Comparison of ENCODE assay signal across 8 cellular contexts in genomic region chr17:6443692-6444572, GRCh38. TPM values are rescaled to one million over a fixed set of nuclear protein-coding genes. Genes with fewer than 3 reads are reported as not detected.
A peak's percentile ranks its signal among the peaks of the same experiment; 100 is the strongest.
DNase-seq lines count a peak whose midpoint lies in the region; ATAC-seq and TF ChIP-seq lines count a peak whose summit lies in the region.

PIMREG (plus strand) TSS chr17:6444455; CDS start chr17:6445111, 656 bp downstream.

- no peaks in the 10 kb centered on the region for H3K9me3 Mint-ChIP-seq in activated CD8-positive, alpha-beta T cell treated with anti-CD3 and anti-CD28 coated beads, Interleukin-2, amount 10 ng/mL, durations not matched to agents 7 days and 5 days (ENCODE audit: insufficient read depth)

- peaks cover 12% of the 10 kb centered on the region for H3K4me1 Mint-ChIP-seq in activated CD8-positive, alpha-beta T cell treated with anti-CD3 and anti-CD28 coated beads, Interleukin-2, amount 10 ng/mL, durations not matched to agents 7 days and 5 days (ENCODE audit: low read depth)

- DNase-seq in BJ (ENCODE audit: low read depth): peak; percentile 47
- DNase-seq in NCI-H748 (lab: John Stamatoyannopoulos, UW; ENCODE audit: unreplicated experiment): peak; percentile 99
- peak; percentile 96 for DNase-seq in activated CD8-positive, alpha-beta T cell treated with anti-CD3 and anti-CD28 coated beads, Interleukin-2, amount 10 ng/mL, durations not matched to agents 7 days and 5 days
- DNase-seq in effector CD8-positive, alpha-beta T cell (lab: John Stamatoyannopoulos, UW): peak; percentile 86
- peak; percentile 95 for DNase-seq in medulla oblongata (ENCODE audit: extremely low spot score)
- DNase-seq in stimulated activated CD4-positive, alpha-beta T cell treated with anti-CD3 and anti-CD28 coated beads, TNF-alpha, amount 100 ng/mL, for 4 hours (ENCODE audit: low read depth in 3 of 3): peak; percentile 91 to 93 (median 92)

- no peak for TF ChIP-seq CTCF in BJ (IDR thresholded peaks at IDR 0.05; ENCODE audit: insufficient read depth, low read depth, low read length)

- H3K27me3 Mint-ChIP-seq in activated CD8-positive, alpha-beta T cell treated with anti-CD3 and anti-CD28 coated beads, Interleukin-2, amount 10 ng/mL, durations not matched to agents 7 days and 5 days (ENCODE audit: low read depth): peaks cover 37% of the 10 kb centered on the region

- peak; percentile 75 for ATAC-seq in GM19324 (IDR thresholded peaks at IDR 0.05; ENCODE audit: low FRiP score, unreplicated experiment)
- peak; percentile 85 for ATAC-seq in HG03460 (IDR thresholded peaks at IDR 0.05; ENCODE audit: unreplicated experiment)
- ATAC-seq in activated CD8-positive, alpha-beta T cell treated with anti-CD3 and anti-CD28 coated beads, Interleukin-2, amount 10 ng/mL, durations not matched to agents 7 days and 5 days: peak; percentile 97

- peak within 1 kb of the TSS; percentile 75 for H3K4me3 ChIP-seq in BJ (ENCODE audit: low read depth, low read length)

- H3K27ac Mint-ChIP-seq in activated CD8-positive, alpha-beta T cell treated with anti-CD3 and anti-CD28 coated beads, Interleukin-2, amount 10 ng/mL, durations not matched to agents 7 days and 5 days: peak within 1 kb of the TSS; percentile 93

- H3K27me3 ChIP-seq in BJ (ENCODE audit: control insufficient read depth, insufficient read depth, low read length): no peaks in the 10 kb centered on the region

- H3K4me3 Mint-ChIP-seq in activated CD8-positive, alpha-beta T cell treated with anti-CD3 and anti-CD28 coated beads, Interleukin-2, amount 10 ng/mL, durations not matched to agents 7 days and 5 days: peak within 1 kb of the TSS; percentile 96

- no peaks in the 10 kb centered on the region; the same call in 1 of the 2 replicates for H3K36me3 ChIP-seq in BJ (ENCODE audit: control insufficient read depth, insufficient read depth, low read length)

- CTCF ChIA-PET in BJ (lab: Yijun Ruan, JAX): interaction anchor here (2.1 kb wide), 1 partner anchor 9 kb away, joined by 9 read pairs; the partner anchor contains the start of gene AIPL1
- CTCF ChIA-PET in activated CD8-positive, alpha-beta T cell treated with anti-CD3 and anti-CD28 coated beads, Interleukin-2, amount 10 ng/mL, durations not matched to agents 7 days and 5 days (lab: Charles Lee): interaction anchor here (1.0 to 1.7 kb wide), 3 partner anchors 8 to 20 kb away, joined by 3 to 13 read pairs (median 5); partner anchors contain the start of gene AIPL1

- POLR2A ChIA-PET in BJ (lab: Charles Lee): no interaction called here
- POLR2A ChIA-PET in activated CD8-positive, alpha-beta T cell treated with anti-CD3 and anti-CD28 coated beads, Interleukin-2, amount 10 ng/mL, durations not matched to agents 7 days and 5 days (lab: Charles Lee): no interaction called here

- H3K36me3 Mint-ChIP-seq in activated CD8-positive, alpha-beta T cell treated with anti-CD3 and anti-CD28 coated beads, Interleukin-2, amount 10 ng/mL, durations not matched to agents 7 days and 5 days (ENCODE audit: low read depth): peaks cover 5% of the 10 kb centered on the region

RNA-seq across cellular contexts. Expression of gene PIMREG, which starts in this region (rescaled TPM):
- 27.0 and 54.5 TPM in 2 replicates for polyA plus RNA-seq in BJ (2011; rRNA removed)
- polyA minus RNA-seq in BJ (2011; rRNA and poly(A)+ RNA removed): 12.0 and 12.6 TPM in 2 replicates
- 10 to 100 TPM; 17.1 to 20.4 TPM for total RNA-seq in activated CD8-positive, alpha-beta T cell treated with anti-CD3 and anti-CD28 coated beads, Interleukin-2, amount 10 ng/mL, durations not matched to agents 7 days and 5 days

Comparison
In these comparisons a context has a peak if more than half of its experiments do, and no peak if none do; other contexts are left out.
1. Peak in every context shown above with its lines: DNase-seq, ATAC-seq and H3K4me3 ChIP-seq.
2. DNase-seq: peak in every context shown above with its lines; median percentile 99 in NCI-H748; 96 in activated CD8-positive, alpha-beta T cell treated with anti-CD3 and anti-CD28 coated beads, Interleukin-2, amount 10 ng/mL, durations not matched to agents 7 days and 5 days; 95 in medulla oblongata; 92 in stimulated activated CD4-positive, alpha-beta T cell treated with anti-CD3 and anti-CD28 coated beads, TNF-alpha, amount 100 ng/mL, for 4 hours; 86 in effector CD8-positive, alpha-beta T cell; 47 in BJ.